Comparison of ENCODE assay signal across 22 cellular contexts in the genomic region with DNA sequence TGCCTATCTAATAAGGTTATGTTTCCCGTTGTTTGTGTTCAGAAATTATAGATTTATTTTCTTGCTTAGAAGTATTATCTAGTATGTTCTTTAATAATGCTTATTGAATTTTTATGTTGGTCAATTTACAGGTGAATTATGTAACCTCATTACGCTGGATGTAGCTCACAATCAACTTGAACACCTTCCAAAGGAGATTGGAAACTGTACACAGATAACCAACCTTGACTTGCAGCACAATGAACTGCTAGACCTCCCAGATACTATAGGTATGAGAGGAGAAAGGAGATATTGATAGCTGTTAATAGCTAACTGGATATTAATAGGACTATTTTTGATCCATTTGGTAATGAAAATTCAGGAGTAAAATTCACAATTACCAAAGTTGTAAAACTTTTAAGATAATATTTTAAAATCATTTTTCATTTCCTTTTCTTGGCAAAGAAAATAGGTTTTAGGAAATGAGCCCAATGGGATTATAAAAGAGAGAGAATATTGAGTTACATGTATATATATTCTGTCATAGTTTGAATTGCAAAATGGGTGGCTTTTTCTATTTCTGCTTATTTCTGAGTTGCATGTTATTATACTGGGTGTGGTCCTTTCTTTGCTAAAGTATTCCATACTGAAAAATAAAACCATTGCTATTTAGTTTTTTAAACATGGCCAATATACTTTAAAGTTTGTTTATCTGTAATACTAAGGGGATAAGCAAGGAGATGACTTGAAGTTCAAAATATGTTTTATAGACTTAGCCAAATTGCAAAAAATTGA.
"Had no signal": no experiment of that assay in that cellular context is flagged by ENCODE, and none has a peak within 500 bp of the region (broad histone marks: within the 10 kb centered on the region; RNA-seq: fewer than 3 reads in every experiment).

No MANE protein-coding gene starts in this region.

- DNase-seq: activated CD4-positive, alpha-beta memory T cell treated with anti-CD3 and anti-CD28 coated beads, Interleukin-2, amount 10 ng/mL, durations not matched to agents 7 days and 5 days; activated CD4-positive, alpha-beta T cell treated with anti-CD3 and anti-CD28 coated beads, Interleukin-2, amount 10 ng/mL, durations not matched to agents 24 days and 14 days; activated effector memory CD4-positive, alpha-beta T cell treated with Interleukin-2 at 50 U/mL for 16 hours; activated naive CD4-positive, alpha-beta T cell treated with anti-CD3 and anti-CD28 coated beads for 36 hours; activated T-cell treated with anti-CD3 and anti-CD28 coated beads, Interleukin-2, amount 50 U/mL, for 72 hours; effector CD8-positive, alpha-beta T cell; heart left ventricle; islet precursor cell; left colon; naive thymus-derived CD4-positive, alpha-beta T cell; stimulated activated CD4-positive, alpha-beta T cell treated with anti-CD3 and anti-CD28 coated beads, Interleukin-4, amount 100 ng/mL, for 4 hours; stimulated activated naive CD8-positive, alpha-beta T cell treated with anti-CD3 and anti-CD28 coated beads, Interleukin-15, Interleukin-2, amounts not matched to agents 100 U/mL and 50 U/mL, for 24 hours; substantia nigra; T-cell; thyroid gland; upper lobe of right lung had no signal

- H3K9ac ChIP-seq: neural progenitor cell had no signal

- H3K4me3 ChIP-seq: cardiac muscle cell, heart left ventricle, lung, neural progenitor cell, prostate gland, thyroid gland, upper lobe of right lung had no signal

- H3K27me3 ChIP-seq: cardiac muscle cell, heart left ventricle, neural progenitor cell, thyroid gland, upper lobe of right lung had no signal

- H3K4me1 ChIP-seq: neural progenitor cell, prostate gland, upper lobe of right lung had no signal

- H3K36me3 ChIP-seq: cardiac muscle cell, prostate gland, thyroid gland, upper lobe of right lung had no signal

- ATAC-seq: activated CD4-positive, CD25-positive, alpha-beta regulatory T cell treated with anti-CD3 and anti-CD28 coated beads, Interleukin-2, amount 50 U/mL, for 24 hours; activated T-cell treated with anti-CD3 and anti-CD28 coated beads, Interleukin-2, amount 50 U/mL, for 72 hours; heart left ventricle; left colon; naive thymus-derived CD4-positive, alpha-beta T cell; stimulated activated naive CD8-positive, alpha-beta T cell treated with anti-CD3 and anti-CD28 coated beads, Interleukin-15, Interleukin-2, amounts not matched to agents 100 U/mL and 50 U/mL, for 24 hours; T-cell; upper lobe of right lung had no signal

- H3K4me2 ChIP-seq: neural progenitor cell had no signal

- H3K9me3 ChIP-seq: prostate gland, thyroid gland, upper lobe of right lung had no signal

- H3K27ac ChIP-seq: heart left ventricle, neural progenitor cell, prostate gland, thyroid gland, upper lobe of right lung, VCaP had no signal

- H2AFZ ChIP-seq: neural progenitor cell had no signal
